In genomic region chr1:64822621-64823020, GRCh38 we compare ENCODE assay signal across 26 cellular contexts.
DNase-seq lines count a peak whose midpoint lies in the region; ATAC-seq, FAIRE-seq and TF ChIP-seq lines count a peak whose summit lies in the region.
"Had no signal": no experiment of that assay in that cellular context is flagged by ENCODE, and none has a peak within 500 bp of the region (broad histone marks: within the 10 kb centered on the region; RNA-seq: fewer than 3 reads in every experiment).

No MANE protein-coding gene starts in this region.

- no peak overlapping the region for H2BK15ac ChIP-seq in mesenchymal stem cell (ENCODE audit: low read depth, poor library complexity, severe bottlenecking)

- H2AFZ ChIP-seq in GM23338 (no peak overlapping the region), endothelial cell of umbilical vein (ENCODE audit: low read depth, low read length) (no peak overlapping the region), mesenchymal stem cell (ENCODE audit: low read depth, low read length) (no peak overlapping the region)

- no CpG with 5 or more reads among the region's 1 CpG for WGBS in mesenchymal stem cell

- no peaks in the 10 kb centered on the region for H3K79me2 ChIP-seq in GM23338 (replicated peaks; ENCODE audit: insufficient read depth)
- no peaks in the 10 kb centered on the region for H3K79me2 ChIP-seq in endothelial cell of umbilical vein (ENCODE audit: control insufficient read depth, insufficient read depth, low read length)

- H3K27ac ChIP-seq in GM23338 (ENCODE audit: low read depth): no peak overlapping the region
- H3K27ac ChIP-seq in endothelial cell of umbilical vein (ENCODE audit: insufficient read depth, low read depth, low read length): no peak overlapping the region
- H3K27ac ChIP-seq in mesenchymal stem cell (ENCODE audit: low read length, poor library complexity, severe bottlenecking): no peak overlapping the region
- H3K27ac ChIP-seq: HL-60, stomach, VCaP had no signal

- no peak overlapping the region for H3K4ac ChIP-seq in mesenchymal stem cell (ENCODE audit: low read depth in 1 of 2, low read length in 2 of 2)

- intact Hi-C loops in endothelial cell of umbilical vein (cut with micrococcal nuclease): loop anchor here (10.0 kb wide), 1 partner anchor 438 kb away; no protein-coding TSS in a partner anchor
- intact Hi-C loops in activated CD4-positive, alpha-beta memory T cell treated with anti-CD3 and anti-CD28 coated beads for 36 hours (cut with micrococcal nuclease): loop anchor here (10.0 kb wide), 1 partner anchor 862 kb away; no protein-coding TSS in a partner anchor

- no peak overlapping the region for H3K9ac ChIP-seq in endothelial cell of umbilical vein (replicated peaks; ENCODE audit: extremely low read depth, insufficient read depth, low read length)
- peak overlapping the region; percentile 15 for H3K9ac ChIP-seq in mesenchymal stem cell (ENCODE audit: low read length)

- H2BK5ac ChIP-seq in mesenchymal stem cell (ENCODE audit: low read depth, low read length, poor library complexity, severe bottlenecking): no peak overlapping the region

- H4K20me1 ChIP-seq in GM23338 (replicated peaks; ENCODE audit: insufficient read depth) (no peaks in the 10 kb centered on the region), endothelial cell of umbilical vein (replicated peaks; ENCODE audit: control insufficient read depth, extremely low read depth, insufficient read depth, low read length) (no peaks in the 10 kb centered on the region)

- no peak overlapping the region for H4K8ac ChIP-seq in mesenchymal stem cell (ENCODE audit: low read length)

- no peak overlapping the region for H3K18ac ChIP-seq in mesenchymal stem cell (ENCODE audit: low read depth in 1 of 2, low read length in 2 of 2)

- no peak overlapping the region for H2AK5ac ChIP-seq in mesenchymal stem cell (ENCODE audit: low read length, severe bottlenecking)

- no peak overlapping the region for H3K4me2 ChIP-seq in GM23338
- H3K4me2 ChIP-seq in endothelial cell of umbilical vein (ENCODE audit: insufficient read depth, low read length): no peak overlapping the region
- H3K4me2 ChIP-seq in mesenchymal stem cell (ENCODE audit: low read length, poor library complexity, severe bottlenecking): no peak overlapping the region

- TF ChIP-seq POLR2A in endothelial cell of umbilical vein (IDR thresholded peaks at IDR 0.05; ENCODE audit: low read depth, low read length): no peak

- dilution Hi-C loops in endothelial cell of umbilical vein (cut with MboI; ENCODE audit: extremely low pct_ligation_motif_present, low sequenced_read_pairs): no loop called here

- H3K9me2 ChIP-seq in GM23338 (ENCODE audit: insufficient read depth): no peaks in the 10 kb centered on the region

- H3K9me3 ChIP-seq in endothelial cell of umbilical vein (replicated peaks; ENCODE audit: control insufficient read depth, insufficient read depth, low read length): no peaks in the 10 kb centered on the region
- no peaks in the 10 kb centered on the region for H3K9me3 ChIP-seq in mesenchymal stem cell (ENCODE audit: control insufficient read depth, low read length)
- H3K9me3 ChIP-seq: stomach had no signal

- no peaks in the 10 kb centered on the region for H3K4me1 ChIP-seq in GM23338 (ENCODE audit: insufficient read depth)
- no peaks in the 10 kb centered on the region for H3K4me1 ChIP-seq in endothelial cell of umbilical vein (ENCODE audit: control insufficient read depth, extremely low read depth, insufficient read depth, low read length)
- no peaks in the 10 kb centered on the region for H3K4me1 ChIP-seq in mesenchymal stem cell (ENCODE audit: control insufficient read depth, insufficient read depth, low read depth, low read length)

- no peak for ATAC-seq in GM23338
- ATAC-seq: activated T-helper 17 cell treated with anti-CD3 and anti-CD28 coated beads, Interleukin-2, amount 50 U/mL, for 72 hours; naive thymus-derived CD8-positive, alpha-beta T cell; right cardiac atrium had no signal

- POLR2A ChIA-PET in endothelial cell of umbilical vein (lab: Charles Lee): no interaction called here
- POLR2A ChIA-PET in activated CD4-positive, alpha-beta memory T cell treated with anti-CD3 and anti-CD28 coated beads for 36 hours (lab: Charles Lee): interaction anchor here (0.6 kb wide), 1 partner anchor 431 kb away, joined by 3 read pairs; no protein-coding TSS in a partner anchor

- no peak overlapping the region for H2BK120ac ChIP-seq in mesenchymal stem cell (ENCODE audit: low read depth, low read length)

- H3K23ac ChIP-seq in mesenchymal stem cell (ENCODE audit: low read length in 2 of 2): no peak overlapping the region

- H3K36me3 ChIP-seq in GM23338 (ENCODE audit: insufficient read depth): no peaks in the 10 kb centered on the region; the same call in 1 of the 2 replicates
- no peaks in the 10 kb centered on the region for H3K36me3 ChIP-seq in endothelial cell of umbilical vein (ENCODE audit: control insufficient read depth in 2 of 2, extremely low read depth in 1 of 2, insufficient read depth in 2 of 2, low read length in 2 of 2)
- H3K36me3 ChIP-seq in mesenchymal stem cell (ENCODE audit: control insufficient read depth in 1 of 2, insufficient read depth in 2 of 2, low read depth in 1 of 2, low read length in 2 of 2): no peaks in the 10 kb centered on the region
- H3K36me3 ChIP-seq: stomach had no signal

- peak; percentile 4 for FAIRE-seq in endothelial cell of umbilical vein (lab: Jason Lieb, UNC)
- FAIRE-seq: H1 had no signal

- H3K9me3 Mint-ChIP-seq in GM23338 (peaks cover 1% of the 10 kb centered on the region; the same call in 1 of the 3 replicates), nephron progenitor cell (peaks cover 12% of the 10 kb centered on the region)
- H3K9me3 Mint-ChIP-seq in activated CD4-positive, alpha-beta memory T cell treated with anti-CD3 and anti-CD28 coated beads for 36 hours: peaks cover under 1% of the 10 kb centered on the region
- H3K9me3 Mint-ChIP-seq: activated T-helper 17 cell treated with anti-CD3 and anti-CD28 coated beads, Interleukin-2, amount 50 U/mL, for 72 hours; type B pancreatic cell had no signal

- H3K14ac ChIP-seq in mesenchymal stem cell (ENCODE audit: low read length in 2 of 2): no peak overlapping the region

- no peak overlapping the region for H2BK12ac ChIP-seq in mesenchymal stem cell (ENCODE audit: low read length in 2 of 2)

- TF ChIP-seq CTCF in GM23338 (conservative IDR thresholded peaks at IDR 0.05; ENCODE audit: low read depth in 2 of 2): no peak
- TF ChIP-seq CTCF in endothelial cell of umbilical vein (IDR thresholded peaks at IDR 0.05; ENCODE audit: extremely low read depth in 1 of 2, insufficient read depth in 1 of 2, low read depth in 1 of 2, low read length in 2 of 2): no peak
- TF ChIP-seq CTCF in nephron progenitor cell (IDR thresholded peaks at IDR 0.05): no peak

- H3K9me1 ChIP-seq in endothelial cell of umbilical vein (replicated peaks; ENCODE audit: control insufficient read depth, extremely low read depth, insufficient read depth, low read length): no peaks in the 10 kb centered on the region

- H3K27me3 ChIP-seq in GM23338 (ENCODE audit: insufficient read depth) (no peaks in the 10 kb centered on the region), endothelial cell of umbilical vein (ENCODE audit: control insufficient read depth in 2 of 2, insufficient read depth in 2 of 2, low read length in 2 of 2) (no peaks in the 10 kb centered on the region), mesenchymal stem cell (ENCODE audit: control insufficient read depth in 1 of 2, insufficient read depth in 1 of 2, low read length in 2 of 2) (no peaks in the 10 kb centered on the region)
- H3K27me3 ChIP-seq: stomach had no signal

- no peaks in the 10 kb centered on the region for H3K79me1 ChIP-seq in mesenchymal stem cell (replicated peaks; ENCODE audit: low read length, poor library complexity, severe bottlenecking)

- CTCF ChIA-PET in endothelial cell of umbilical vein (lab: Charles Lee): interaction anchor here (1.1 to 5.4 kb wide), 12 partner anchors 17 to 554 kb away, joined by 3 to 61 read pairs (median 7); no protein-coding TSS in a partner anchor
- CTCF ChIA-PET in activated CD4-positive, alpha-beta memory T cell treated with anti-CD3 and anti-CD28 coated beads for 36 hours (lab: Charles Lee): interaction anchor here (0.6 to 6.9 kb wide), 9 partner anchors 43 to 1211 kb away, joined by 3 to 40 read pairs (median 6); partner anchors contain the start of gene RAVER2

- H3K4me1 Mint-ChIP-seq in GM23338 (peaks cover 4% of the 10 kb centered on the region; the same call in 2 of the 3 replicates), nephron progenitor cell (peaks cover 6% of the 10 kb centered on the region)
- peaks cover 18% of the 10 kb centered on the region for H3K4me1 Mint-ChIP-seq in activated CD4-positive, alpha-beta memory T cell treated with anti-CD3 and anti-CD28 coated beads for 36 hours (ENCODE audit: low read depth)

- peak overlapping the region; percentile 67 for H3K27ac Mint-ChIP-seq in GM23338
- no peak overlapping the region for H3K27ac Mint-ChIP-seq in nephron progenitor cell
- H3K27ac Mint-ChIP-seq in activated CD4-positive, alpha-beta memory T cell treated with anti-CD3 and anti-CD28 coated beads for 36 hours: no peak overlapping the region
- H3K27ac Mint-ChIP-seq: activated T-helper 17 cell treated with anti-CD3 and anti-CD28 coated beads, Interleukin-2, amount 50 U/mL, for 72 hours; IgD-negative memory B cell; type B pancreatic cell had no signal

- H3K4me3 ChIP-seq in GM23338 (no peak overlapping the region), endothelial cell of umbilical vein (replicated peaks in 1 of 3; ENCODE audit: insufficient read depth in 1 of 3, low read depth in 1 of 3, low read length in 3 of 3) (no peak overlapping the region), mesenchymal stem cell (ENCODE audit: insufficient read depth in 1 of 2, low read depth in 1 of 2, low read length in 2 of 2) (no peak overlapping the region)
- H3K4me3 ChIP-seq: stomach had no signal

- BruUV-seq in endothelial cell of umbilical vein (replicated peaks; lab: Mats Ljungman, UMichigan): no TSS peak

- H3K4me3 Mint-ChIP-seq in GM23338 (no peak overlapping the region), nephron progenitor cell (no peak overlapping the region)
- H3K4me3 Mint-ChIP-seq in activated CD4-positive, alpha-beta memory T cell treated with anti-CD3 and anti-CD28 coated beads for 36 hours: no peak overlapping the region
- H3K4me3 Mint-ChIP-seq: activated T-helper 17 cell treated with anti-CD3 and anti-CD28 coated beads, Interleukin-2, amount 50 U/mL, for 72 hours; IgD-negative memory B cell; naive thymus-derived CD8-positive, alpha-beta T cell; type B pancreatic cell had no signal

- H3K36me3 Mint-ChIP-seq in GM23338 (ENCODE audit: low read depth) (peaks cover 14% of the 10 kb centered on the region), nephron progenitor cell (ENCODE audit: low read depth) (peaks cover 34% of the 10 kb centered on the region)
- no peaks in the 10 kb centered on the region for H3K36me3 Mint-ChIP-seq in activated CD4-positive, alpha-beta memory T cell treated with anti-CD3 and anti-CD28 coated beads for 36 hours
- H3K36me3 Mint-ChIP-seq: naive thymus-derived CD8-positive, alpha-beta T cell had no signal

- H3F3A ChIP-seq in GM23338 (replicated peaks; ENCODE audit: low read depth): no peaks in the 10 kb centered on the region

- H3K27me3 Mint-ChIP-seq in GM23338 (ENCODE audit: insufficient read depth, low read depth, poor library complexity) (no peaks in the 10 kb centered on the region), nephron progenitor cell (ENCODE audit: low read depth, poor library complexity) (no peaks in the 10 kb centered on the region)
- no peaks in the 10 kb centered on the region for H3K27me3 Mint-ChIP-seq in activated CD4-positive, alpha-beta memory T cell treated with anti-CD3 and anti-CD28 coated beads for 36 hours
- H3K27me3 Mint-ChIP-seq: activated T-helper 17 cell treated with anti-CD3 and anti-CD28 coated beads, Interleukin-2, amount 50 U/mL, for 72 hours; naive thymus-derived CD8-positive, alpha-beta T cell; type B pancreatic cell had no signal

- DNase-seq in GM23338 (ENCODE audit: low spot score): no peak
- peak; percentile 9 for DNase-seq in RKO (ENCODE audit: low spot score)
- DNase-seq in endothelial cell of umbilical vein (ENCODE audit: low read depth, low spot score): no peak
- peak; percentile 51 for DNase-seq in mesenchymal stem cell
- no peak for DNase-seq in nephron progenitor cell
- no peak for DNase-seq in stimulated activated CD4-positive, alpha-beta T cell treated with anti-CD3 and anti-CD28 coated beads, Interleukin-4, amount 100 ng/mL, for 4 hours
- DNase-seq in activated CD4-positive, alpha-beta memory T cell treated with anti-CD3 and anti-CD28 coated beads for 36 hours: no peak
- DNase-seq in stimulated activated CD4-positive, alpha-beta T cell treated with anti-CD3 and anti-CD28 coated beads, Interleukin-2, amount 100 ng/mL, for 24 hours: no peak
- DNase-seq: activated CD4-positive, alpha-beta T cell treated with anti-CD3 and anti-CD28 coated beads, Interleukin-2, amount 50 U/mL, for 1 hour; activated CD8-positive, alpha-beta memory T cell treated with anti-CD3 and anti-CD28 coated beads, Interleukin-2, amount 50 U/mL, for 4 hours; AML-193; dermis blood vessel endothelial cell; DMS79; left cardiac atrium; MM.1S; naive thymus-derived CD8-positive, alpha-beta T cell; NCI-H1436 treated with DMSO at 0.1 percent for 48 hours; NCI-H510A; right cardiac atrium; stomach had no signal

- H4K91ac ChIP-seq in mesenchymal stem cell (ENCODE audit: low read length): no peak overlapping the region

Comparison
In these comparisons a context has a peak if more than half of its experiments do, and no peak if none do; other contexts are left out.
1. DNase-seq: peak in RKO (single experiment) and mesenchymal stem cell (single experiment); none in GM23338 (single experiment), endothelial cell of umbilical vein (single experiment), nephron progenitor cell (single experiment), stimulated activated CD4-positive, alpha-beta T cell treated with anti-CD3 and anti-CD28 coated beads, Interleukin-4, amount 100 ng/mL, for 4 hours (0 of 2), activated CD4-positive, alpha-beta memory T cell treated with anti-CD3 and anti-CD28 coated beads for 36 hours (single experiment) and stimulated activated CD4-positive, alpha-beta T cell treated with anti-CD3 and anti-CD28 coated beads, Interleukin-2, amount 100 ng/mL, for 24 hours (0 of 2).